Comparison of ENCODE assay signal across 35 cellular contexts in genomic region chr6:117174835-117175360, GRCh38.
"Had no signal": no experiment of that assay in that cellular context is flagged by ENCODE, and none has a peak within 500 bp of the region (broad histone marks: within the 10 kb centered on the region; RNA-seq: fewer than 3 reads in every experiment).

No MANE protein-coding gene starts in this region.

- H3K4me1 ChIP-seq: adrenal gland, esophagus muscularis mucosa, left lung, lower lobe of right lung, neural progenitor cell, parathyroid adenoma, psoas muscle, stomach, thyroid gland, upper lobe of left lung had no signal

- ATAC-seq: effector memory CD8-positive, alpha-beta T cell; left lung; lower lobe of right lung; natural killer cell; psoas muscle; stimulated activated naive B cell treated with anti-CD40 and anti-IgM and Interleukin-4, amounts not matched to agents 10 μg/mL and 1 μg/mL and 100 μg/mL, for 72 hours; T-helper 17 cell had no signal

- H3K27me3 Mint-ChIP-seq: activated CD4-positive, alpha-beta memory T cell treated with anti-CD3 and anti-CD28 coated beads for 36 hours; activated CD4-positive, alpha-beta T cell treated with anti-CD3 and anti-CD28 coated beads, Interleukin-2, amount 10 ng/mL, durations not matched to agents 24 days and 14 days; activated naive CD8-positive, alpha-beta T cell treated with anti-CD3 and anti-CD28 coated beads for 36 hours; brain; effector memory CD8-positive, alpha-beta T cell; stimulated activated naive B cell treated with anti-CD40 and anti-IgM and Interleukin-4, amounts not matched to agents 10 μg/mL and 1 μg/mL and 100 μg/mL, for 72 hours; T-helper 17 cell had no signal

- H3K27ac Mint-ChIP-seq: activated CD4-positive, alpha-beta memory T cell treated with anti-CD3 and anti-CD28 coated beads for 36 hours; activated CD4-positive, alpha-beta T cell treated with anti-CD3 and anti-CD28 coated beads, Interleukin-2, amount 10 ng/mL, durations not matched to agents 24 days and 14 days; activated naive CD4-positive, alpha-beta T cell treated with anti-CD3 and anti-CD28 coated beads for 36 hours; activated naive CD8-positive, alpha-beta T cell treated with anti-CD3 and anti-CD28 coated beads for 36 hours; activated T-helper 1 cell treated with anti-CD3 and anti-CD28 coated beads, Interleukin-12 subunit alpha, Interleukin-12 subunit beta, Interleukin-2, Interleukin-4 antibody, amounts not matched to agents 30 ng/mL and 10 ng/mL and 1 ng/mL, durations not matched to agents 14 hours and 24 hours and 36 hours; brain; effector memory CD8-positive, alpha-beta T cell; immature natural killer cell; natural killer cell; neural progenitor cell; stimulated activated naive B cell treated with anti-CD40 and anti-IgM and Interleukin-4, amounts not matched to agents 10 μg/mL and 1 μg/mL and 100 μg/mL, for 72 hours; T-helper 17 cell had no signal

- H3K36me3 Mint-ChIP-seq: activated CD4-positive, alpha-beta memory T cell treated with anti-CD3 and anti-CD28 coated beads for 36 hours; activated naive CD8-positive, alpha-beta T cell treated with anti-CD3 and anti-CD28 coated beads for 36 hours; brain; immature natural killer cell; natural killer cell; neural progenitor cell; stimulated activated naive B cell treated with anti-CD40 and anti-IgM and Interleukin-4, amounts not matched to agents 10 μg/mL and 1 μg/mL and 100 μg/mL, for 72 hours had no signal

- H3K4me3 ChIP-seq: adrenal gland, esophagus muscularis mucosa, hepatocyte, left lung, lower lobe of right lung, neural progenitor cell, psoas muscle, stomach, thyroid gland, upper lobe of left lung had no signal

- DNase-seq: activated CD4-positive, alpha-beta memory T cell treated with anti-CD3 and anti-CD28 coated beads for 36 hours; activated CD4-positive, alpha-beta T cell treated with anti-CD3 and anti-CD28 coated beads, Interleukin-2, amount 10 ng/mL, durations not matched to agents 24 days and 14 days; activated CD4-positive, CD25-positive, alpha-beta regulatory T cell treated with anti-CD3 and anti-CD28 coated beads, Interleukin-2, amount 50 U/mL, for 72 hours; activated CD8-positive, alpha-beta memory T cell treated with anti-CD3 and anti-CD28 coated beads, Interleukin-2, amount 50 U/mL, for 4 hours; activated effector memory CD4-positive, alpha-beta T cell treated with anti-CD3 and anti-CD28 coated beads, Interleukin-2, amount 50 U/mL, for 16 hours; activated naive CD4-positive, alpha-beta T cell treated with anti-CD3 and anti-CD28 coated beads for 36 hours; activated naive CD8-positive, alpha-beta T cell treated with anti-CD3 and anti-CD28 coated beads for 36 hours; activated T-cell treated with anti-CD3 and anti-CD28 coated beads, Interleukin-2, amount 50 U/mL, for 1 hour; adrenal gland; aorta; caudate nucleus; cortex of kidney; effector memory CD8-positive, alpha-beta T cell; immature natural killer cell; left lung; lower lobe of right lung; mesendoderm; natural killer cell; occipital lobe; psoas muscle; stimulated activated CD4-positive, alpha-beta T cell treated with anti-CD3 and anti-CD28 coated beads, Interleukin-15, amount 100 ng/mL, for 24 hours; stimulated activated CD4-positive, alpha-beta T cell treated with anti-CD3 and anti-CD28 coated beads, Interleukin-2, amount 100 ng/mL, for 24 hours; stimulated activated naive B cell treated with anti-CD40 and anti-IgM and Interleukin-4, amounts not matched to agents 10 μg/mL and 1 μg/mL and 100 μg/mL, for 72 hours; stomach; SW 1271; T-helper 17 cell; T1000; thyroid gland; upper lobe of left lung had no signal

- H3K4me3 Mint-ChIP-seq: activated CD4-positive, alpha-beta memory T cell treated with anti-CD3 and anti-CD28 coated beads for 36 hours; activated CD4-positive, alpha-beta T cell treated with anti-CD3 and anti-CD28 coated beads, Interleukin-2, amount 10 ng/mL, durations not matched to agents 24 days and 14 days; activated naive CD4-positive, alpha-beta T cell treated with anti-CD3 and anti-CD28 coated beads for 36 hours; activated naive CD8-positive, alpha-beta T cell treated with anti-CD3 and anti-CD28 coated beads for 36 hours; activated T-helper 1 cell treated with anti-CD3 and anti-CD28 coated beads, Interleukin-12 subunit alpha, Interleukin-12 subunit beta, Interleukin-2, Interleukin-4 antibody, amounts not matched to agents 30 ng/mL and 10 ng/mL and 1 ng/mL, durations not matched to agents 14 hours and 24 hours and 36 hours; brain; effector memory CD8-positive, alpha-beta T cell; immature natural killer cell; natural killer cell; neural progenitor cell; stimulated activated naive B cell treated with anti-CD40 and anti-IgM and Interleukin-4, amounts not matched to agents 10 μg/mL and 1 μg/mL and 100 μg/mL, for 72 hours; T-helper 17 cell had no signal

- H3K9me3 ChIP-seq: adrenal gland, lower lobe of right lung, thyroid gland had no signal

- H3K4me1 Mint-ChIP-seq: activated CD4-positive, alpha-beta T cell treated with anti-CD3 and anti-CD28 coated beads, Interleukin-2, amount 10 ng/mL, durations not matched to agents 24 days and 14 days; activated naive CD8-positive, alpha-beta T cell treated with anti-CD3 and anti-CD28 coated beads for 36 hours; brain; immature natural killer cell; natural killer cell; stimulated activated naive B cell treated with anti-CD40 and anti-IgM and Interleukin-4, amounts not matched to agents 10 μg/mL and 1 μg/mL and 100 μg/mL, for 72 hours; T-helper 17 cell had no signal

- H3K27me3 ChIP-seq: adrenal gland, esophagus muscularis mucosa, hepatocyte, left lung, neural progenitor cell, stomach, thyroid gland, upper lobe of left lung had no signal

- H3K27ac ChIP-seq: adrenal gland, esophagus muscularis mucosa, hepatocyte, left lung, lower lobe of right lung, neural progenitor cell, parathyroid adenoma, psoas muscle, stomach, thyroid gland, upper lobe of left lung had no signal

- H3K36me3 ChIP-seq: adrenal gland, esophagus muscularis mucosa, left lung, lower lobe of right lung, neural progenitor cell, stomach, thyroid gland, upper lobe of left lung had no signal

- H3K9me3 Mint-ChIP-seq: activated T-helper 1 cell treated with anti-CD3 and anti-CD28 coated beads, Interleukin-12 subunit alpha, Interleukin-12 subunit beta, Interleukin-2, Interleukin-4 antibody, amounts not matched to agents 30 ng/mL and 10 ng/mL and 1 ng/mL, durations not matched to agents 14 hours and 24 hours and 36 hours had no signal
